Comparison of ENCODE assay signal across 15 cellular contexts in the genomic region with DNA sequence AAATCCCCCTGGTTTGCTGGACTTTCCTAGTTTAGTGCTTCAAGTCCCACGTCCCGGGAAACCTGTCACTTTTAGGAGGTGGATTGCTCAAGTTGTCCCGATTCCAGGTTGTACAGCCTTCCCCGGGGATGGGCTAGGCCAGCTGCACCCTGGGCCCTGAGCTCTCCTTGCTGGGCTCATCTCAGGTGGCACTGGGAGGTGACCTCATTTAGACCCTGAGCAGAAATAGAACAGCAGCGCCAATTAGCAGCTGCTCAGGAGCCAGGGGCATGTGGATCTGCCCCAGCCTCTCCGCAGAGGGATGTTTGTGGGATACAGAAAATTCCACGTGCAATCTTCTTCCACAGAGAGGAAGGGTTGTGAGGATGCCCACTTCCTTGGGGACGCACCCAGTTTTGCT.
"Had no signal": no experiment of that assay in that cellular context is flagged by ENCODE, and none has a peak within 500 bp of the region (broad histone marks: within the 10 kb centered on the region; RNA-seq: fewer than 3 reads in every experiment).

No MANE protein-coding gene starts in this region.

- H3K27ac ChIP-seq: cardiac muscle cell, sigmoid colon, suprapubic skin, upper lobe of left lung had no signal

- H3K36me3 ChIP-seq: cardiac muscle cell, neutrophil, sigmoid colon, suprapubic skin, upper lobe of left lung had no signal

- H3K27me3 Mint-ChIP-seq: activated CD4-positive, alpha-beta memory T cell treated with anti-CD3 and anti-CD28 coated beads, Interleukin-2, amount 10 ng/mL, durations not matched to agents 7 days and 5 days; activated CD4-positive, alpha-beta T cell treated with anti-CD3 and anti-CD28 coated beads for 36 hours; activated naive CD8-positive, alpha-beta T cell treated with anti-CD3 and anti-CD28 coated beads, Interleukin-2, amount 50 U/mL, for 24 hours had no signal

- H3K9me3 Mint-ChIP-seq: activated naive CD8-positive, alpha-beta T cell treated with anti-CD3 and anti-CD28 coated beads, Interleukin-2, amount 50 U/mL, for 24 hours had no signal

- H3K4me3 ChIP-seq: cardiac muscle cell, sigmoid colon, suprapubic skin, upper lobe of left lung had no signal

- ATAC-seq: activated CD4-positive, alpha-beta T cell treated with anti-CD3 and anti-CD28 coated beads for 36 hours; activated naive CD8-positive, alpha-beta T cell treated with anti-CD3 and anti-CD28 coated beads, Interleukin-2, amount 50 U/mL, for 24 hours; esophagus mucosa had no signal

- DNase-seq: activated CD4-positive, alpha-beta memory T cell treated with anti-CD3 and anti-CD28 coated beads, Interleukin-2, amount 10 ng/mL, durations not matched to agents 7 days and 5 days; activated CD4-positive, alpha-beta T cell treated with anti-CD3 and anti-CD28 coated beads for 36 hours; activated CD8-positive, alpha-beta memory T cell treated with anti-CD3 and anti-CD28 coated beads, Interleukin-2, amount 50 U/mL, for 4 hours; activated naive CD8-positive, alpha-beta T cell treated with anti-CD3 and anti-CD28 coated beads, Interleukin-2, amount 50 U/mL, for 24 hours; glutamatergic neuron; sigmoid colon; stimulated activated CD4-positive, alpha-beta T cell treated with anti-CD3 and anti-CD28 coated beads, Interleukin-2, amount 100 ng/mL, for 48 hours; stimulated activated naive CD4-positive, alpha-beta T cell treated with Interleukin-2 at 50 U/mL for 16 hours; T1000 had no signal

- H3K9me3 ChIP-seq: neutrophil, sigmoid colon, suprapubic skin, upper lobe of left lung had no signal

- H3K27me3 ChIP-seq: neutrophil, suprapubic skin, upper lobe of left lung had no signal

- H3K27ac Mint-ChIP-seq: activated CD4-positive, alpha-beta memory T cell treated with anti-CD3 and anti-CD28 coated beads, Interleukin-2, amount 10 ng/mL, durations not matched to agents 7 days and 5 days; activated CD4-positive, alpha-beta T cell treated with anti-CD3 and anti-CD28 coated beads for 36 hours; activated naive CD8-positive, alpha-beta T cell treated with anti-CD3 and anti-CD28 coated beads, Interleukin-2, amount 50 U/mL, for 24 hours; progenitor cell of endocrine pancreas had no signal

- H3K4me3 Mint-ChIP-seq: activated CD4-positive, alpha-beta memory T cell treated with anti-CD3 and anti-CD28 coated beads, Interleukin-2, amount 10 ng/mL, durations not matched to agents 7 days and 5 days; activated CD4-positive, alpha-beta T cell treated with anti-CD3 and anti-CD28 coated beads for 36 hours; activated naive CD8-positive, alpha-beta T cell treated with anti-CD3 and anti-CD28 coated beads, Interleukin-2, amount 50 U/mL, for 24 hours had no signal
